In the genomic region with DNA sequence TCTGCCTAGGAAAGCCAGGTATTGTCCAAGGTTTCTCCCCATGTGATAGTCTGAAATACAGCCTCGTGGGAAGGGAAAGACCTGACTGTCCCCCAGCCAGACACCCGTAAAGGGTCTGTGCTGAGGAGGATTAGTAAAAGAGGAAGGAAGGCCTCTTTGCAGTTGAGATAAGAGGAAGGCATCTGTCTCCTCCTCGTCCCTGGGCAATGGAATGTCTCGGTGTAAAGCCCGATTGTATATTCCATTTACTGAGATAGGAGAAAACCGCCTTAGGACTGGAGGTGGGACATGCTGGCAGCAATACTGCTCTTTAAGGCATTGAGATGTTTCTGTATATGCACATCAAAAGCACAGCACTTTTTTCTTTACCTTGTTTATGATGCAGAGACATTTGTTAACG, we compare ENCODE assay signal across 1 cellular context.
A peak's percentile ranks its signal among the peaks of the same experiment; 100 is the strongest.
TF ChIP-seq lines count a peak whose summit lies in the region.
"Not testable (repeated sequence)": the region's sequence is repeated elsewhere in the genome, so short reads cannot be mapped to it uniquely, and the experiment has no call there.

No MANE protein-coding gene starts in this region.

TF ChIP-seq in K562, 482 proteins besides CTCF, POLR2A, EP300 and RAD21:
- TF ChIP-seq, protein P1, sequence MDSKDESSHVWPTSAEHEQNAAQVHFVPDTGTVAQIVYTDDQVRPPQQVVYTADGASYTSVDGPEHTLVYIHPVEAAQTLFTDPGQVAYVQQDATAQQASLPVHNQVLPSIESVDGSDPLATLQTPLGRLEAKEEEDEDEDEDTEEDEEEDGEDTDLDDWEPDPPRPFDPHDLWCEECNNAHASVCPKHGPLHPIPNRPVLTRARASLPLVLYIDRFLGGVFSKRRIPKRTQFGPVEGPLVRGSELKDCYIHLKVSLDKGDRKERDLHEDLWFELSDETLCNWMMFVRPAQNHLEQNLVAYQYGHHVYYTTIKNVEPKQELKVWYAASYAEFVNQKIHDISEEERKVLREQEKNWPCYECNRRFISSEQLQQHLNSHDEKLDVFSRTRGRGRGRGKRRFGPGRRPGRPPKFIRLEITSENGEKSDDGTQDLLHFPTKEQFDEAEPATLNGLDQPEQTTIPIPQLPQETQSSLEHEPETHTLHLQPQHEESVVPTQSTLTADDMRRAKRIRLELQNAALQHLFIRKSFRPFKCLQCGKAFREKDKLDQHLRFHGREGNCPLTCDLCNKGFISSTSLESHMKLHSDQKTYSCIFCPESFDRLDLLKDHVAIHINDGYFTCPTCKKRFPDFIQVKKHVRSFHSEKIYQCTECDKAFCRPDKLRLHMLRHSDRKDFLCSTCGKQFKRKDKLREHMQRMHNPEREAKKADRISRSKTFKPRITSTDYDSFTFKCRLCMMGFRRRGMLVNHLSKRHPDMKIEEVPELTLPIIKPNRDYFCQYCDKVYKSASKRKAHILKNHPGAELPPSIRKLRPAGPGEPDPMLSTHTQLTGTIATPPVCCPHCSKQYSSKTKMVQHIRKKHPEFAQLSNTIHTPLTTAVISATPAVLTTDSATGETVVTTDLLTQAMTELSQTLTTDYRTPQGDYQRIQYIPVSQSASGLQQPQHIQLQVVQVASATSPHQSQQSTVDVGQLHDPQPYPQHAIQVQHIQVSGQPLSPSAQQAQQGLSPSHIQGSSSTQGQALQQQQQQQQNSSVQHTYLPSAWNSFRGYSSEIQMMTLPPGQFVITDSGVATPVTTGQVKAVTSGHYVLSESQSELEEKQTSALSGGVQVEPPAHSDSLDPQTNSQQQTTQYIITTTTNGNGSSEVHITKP (IDR thresholded peaks at IDR 0.05; ENCODE audit: partially characterized antibody) = peak; percentile 51
- TF ChIP-seq CBFA2T3 (IDR thresholded peaks at IDR 0.05) (peak; percentile 84), DPF2 (IDR thresholded peaks at IDR 0.05) (peak; percentile 60), CBFA2T2 (conservative IDR thresholded peaks at IDR 0.05) (peak; percentile 81), ARID1B (IDR thresholded peaks at IDR 0.05) (peak; percentile 75), RCOR1 (IDR thresholded peaks at IDR 0.05; ENCODE audit: borderline replicate concordance in 1 of 2, low read depth in 2 of 2, low read length in 2 of 2) (0 out of 4 replicates have a peak, but pooled peaks of 1 of the 2 experiments have one; percentile 21), MTA2 (IDR thresholded peaks at IDR 0.05; ENCODE audit: low read depth) (peak; percentile 59; the same call in 1 of the 2 replicates), TRIM24 (IDR thresholded peaks at IDR 0.05) (peak in 1 of 2 experiments; percentile 41; a peak in 2 of 4 replicates), TAL1 (IDR thresholded peaks at IDR 0.05) (peak; percentile 59), SOX6 (IDR thresholded peaks at IDR 0.05) (peak; percentile 54; the same call in 1 of the 2 replicates), CTBP1 (IDR thresholded peaks at IDR 0.05; ENCODE audit: borderline replicate concordance) (peak; percentile 64), NFIC (IDR thresholded peaks at IDR 0.05) (peak; percentile 45; the same call in 1 of the 2 replicates), CXXC5 (CRISPR knock-in tag; IDR thresholded peaks at IDR 0.05) (peak; percentile 41; the same call in 1 of the 2 replicates), TEAD4 (IDR thresholded peaks at IDR 0.05; ENCODE audit: low read length) (0 out of 2 replicates have a peak, but pooled peaks have one; percentile 26), NCOR1 (IDR thresholded peaks at IDR 0.05) (peak; percentile 79), SMARCA4 (IDR thresholded peaks at IDR 0.05) (peak; percentile 66), SMARCE1 (IDR thresholded peaks at IDR 0.05) (peak; percentile 61; the same call in 1 of the 2 replicates), SMARCC2 (IDR thresholded peaks at IDR 0.05; ENCODE audit: low read depth) (0 out of 2 replicates have a peak, but pooled peaks have one; percentile 29), MEIS2 (IDR thresholded peaks at IDR 0.05; ENCODE audit: partially characterized antibody) (peak; percentile 13), KLF16 (IDR thresholded peaks at IDR 0.05) (peak; percentile 41; the same call in 1 of the 2 replicates), TCF3 (CRISPR knock-in tag; IDR thresholded peaks at IDR 0.05) (peak; percentile 56), KDM1A (IDR thresholded peaks at IDR 0.05) (peak in 1 of 2 experiments; percentile 17; a peak in 1 of 4 replicates), SMAD4 (CRISPR knock-in tag; conservative IDR thresholded peaks at IDR 0.05) (peak; percentile 94)
- TF ChIP-seq, protein P2, sequence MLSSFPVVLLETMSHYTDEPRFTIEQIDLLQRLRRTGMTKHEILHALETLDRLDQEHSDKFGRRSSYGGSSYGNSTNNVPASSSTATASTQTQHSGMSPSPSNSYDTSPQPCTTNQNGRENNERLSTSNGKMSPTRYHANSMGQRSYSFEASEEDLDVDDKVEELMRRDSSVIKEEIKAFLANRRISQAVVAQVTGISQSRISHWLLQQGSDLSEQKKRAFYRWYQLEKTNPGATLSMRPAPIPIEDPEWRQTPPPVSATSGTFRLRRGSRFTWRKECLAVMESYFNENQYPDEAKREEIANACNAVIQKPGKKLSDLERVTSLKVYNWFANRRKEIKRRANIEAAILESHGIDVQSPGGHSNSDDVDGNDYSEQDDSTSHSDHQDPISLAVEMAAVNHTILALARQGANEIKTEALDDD (IDR thresholded peaks at IDR 0.05) = 0 out of 2 replicates have a peak, but pooled peaks have one; percentile 34
- not testable (repeated sequence) for TF ChIP-seq TEAD4 (CRISPR knock-in tag; IDR thresholded peaks at IDR 0.05; ENCODE audit: borderline replicate concordance)
